In genomic region chr12:29283969-29284368, GRCh38 we compare ENCODE assay signal across 17 cellular contexts.
DNase-seq lines count a peak whose midpoint lies in the region; TF ChIP-seq lines count a peak whose summit lies in the region.
"Had no signal": no experiment of that assay in that cellular context is flagged by ENCODE, and none has a peak within 500 bp of the region (broad histone marks: within the 10 kb centered on the region; RNA-seq: fewer than 3 reads in every experiment).

No MANE protein-coding gene starts in this region.

- TF ChIP-seq CTCF in MCF 10A (IDR thresholded peaks at IDR 0.05; ENCODE audit: unreplicated experiment) (no peak), mammary epithelial cell (conservative IDR thresholded peaks at IDR 0.05 in 1 of 2, IDR thresholded peaks at IDR 0.05 in 1 of 2; ENCODE audit: extremely low read depth in 1 of 2, insufficient read depth in 1 of 2, low read depth in 1 of 2, low read length in 2 of 2) (no peak), endothelial cell (IDR thresholded peaks at IDR 0.05; ENCODE audit: unreplicated experiment) (no peak), mesothelial cell of epicardium (IDR thresholded peaks at IDR 0.05; ENCODE audit: unreplicated experiment) (no peak)

- in situ Hi-C loops in mammary epithelial cell (cut with MboI; ENCODE audit: low sequenced_read_pairs in 2 of 2) = no loop called here

- no peaks in the 10 kb centered on the region for H4K20me1 ChIP-seq in mammary epithelial cell (ENCODE audit: insufficient read depth, low read length)
- H4K20me1 ChIP-seq: BLaER1 had no signal

- H3K4me1 Mint-ChIP-seq in MCF 10A (ENCODE audit: insufficient read depth, unreplicated experiment) (no peaks in the 10 kb centered on the region), endothelial cell (ENCODE audit: unreplicated experiment) (peaks cover 27% of the 10 kb centered on the region), mesothelial cell of epicardium (peaks cover 34% of the 10 kb centered on the region)
- H3K4me1 Mint-ChIP-seq: CD8-positive, alpha-beta memory T cell had no signal

- intact Hi-C loops in MCF 10A (cut with micrococcal nuclease) = no loop called here
- intact Hi-C loops in mammary epithelial cell (cut with micrococcal nuclease) = no loop called here

- WGBS in mammary epithelial cell (ENCODE audit: low coverage, missing lambda C conversion rate) = 68% methylated on average over 4 of the region's 4 CpGs

- peak overlapping the region; percentile 42 for H3K27ac Mint-ChIP-seq in MCF 10A (ENCODE audit: low read depth, unreplicated experiment)
- no peak overlapping the region for H3K27ac Mint-ChIP-seq in endothelial cell (ENCODE audit: unreplicated experiment)
- H3K27ac Mint-ChIP-seq in mesothelial cell of epicardium = peak overlapping the region; percentile 90
- H3K27ac Mint-ChIP-seq: CD8-positive, alpha-beta memory T cell had no signal

- H3K4me3 Mint-ChIP-seq in MCF 10A (ENCODE audit: unreplicated experiment) = no peak overlapping the region
- H3K4me3 Mint-ChIP-seq in endothelial cell (ENCODE audit: unreplicated experiment) = peak overlapping the region; percentile 47
- no peak overlapping the region for H3K4me3 Mint-ChIP-seq in mesothelial cell of epicardium
- H3K4me3 Mint-ChIP-seq: CD8-positive, alpha-beta memory T cell had no signal

- H3K27me3 ChIP-seq in mammary epithelial cell (ENCODE audit: insufficient read depth, low read length) = no peaks in the 10 kb centered on the region
- H3K27me3 ChIP-seq: BLaER1 had no signal

- DNase-seq in MCF 10A (ENCODE audit: unreplicated experiment) (no peak), mammary epithelial cell (no peak), endothelial cell (ENCODE audit: low spot score) (no peak), mesothelial cell of epicardium (ENCODE audit: low spot score in 2 of 2, unreplicated experiment in 2 of 2) (no peak), substantia nigra (lab: John Stamatoyannopoulos, UW) (no peak), NCI-H1436 (lab: John Stamatoyannopoulos, UW) (no peak), NOMO-1 (lab: John Stamatoyannopoulos, UW; ENCODE audit: unreplicated experiment in 2 of 2) (no peak), NCI-H524 treated with DMSO at 0.1 percent for 48 hours (lab: John Stamatoyannopoulos, UW) (no peak)
- DNase-seq: CD8-positive, alpha-beta memory T cell; DMS 273 treated with DMSO at 0.1 percent for 48 hours; NCI-H146; NCI-H2081 treated with DMSO at 0.1 percent for 48 hours; NCI-H2227 treated with DMSO at 0.1 percent for 48 hours; NCI-H69; PC-3 had no signal

- H3K9me3 ChIP-seq in mammary epithelial cell (replicated peaks; ENCODE audit: insufficient read depth, low read length) = no peaks in the 10 kb centered on the region
- H3K9me3 ChIP-seq: BLaER1 had no signal

- H3K9ac ChIP-seq in mammary epithelial cell (ENCODE audit: insufficient read depth, low read length) = no peak overlapping the region
- H3K9ac ChIP-seq: BLaER1 had no signal

- POLR2A ChIA-PET in MCF 10A (lab: Yijun Ruan, JAX) = no interaction called here

- H3K36me3 ChIP-seq in mammary epithelial cell (ENCODE audit: insufficient read depth, low read length) = no peaks in the 10 kb centered on the region
- H3K36me3 ChIP-seq: BLaER1 had no signal

- H3K27ac ChIP-seq in mammary epithelial cell (ENCODE audit: insufficient read depth, low read depth, low read length) = no peak overlapping the region
- no peak overlapping the region for H3K27ac ChIP-seq in substantia nigra (ENCODE audit: low read depth, low read length, poor library complexity, severe bottlenecking)
- H3K27ac ChIP-seq: 22Rv1, BLaER1 had no signal

- no peaks in the 10 kb centered on the region for H3K4me1 ChIP-seq in mammary epithelial cell (ENCODE audit: insufficient read depth, low read length)

- H3K27me3 Mint-ChIP-seq in MCF 10A (ENCODE audit: insufficient read depth, unreplicated experiment) (no peaks in the 10 kb centered on the region), endothelial cell (ENCODE audit: unreplicated experiment) (no peaks in the 10 kb centered on the region), mesothelial cell of epicardium (ENCODE audit: low read depth) (no peaks in the 10 kb centered on the region)
- H3K27me3 Mint-ChIP-seq: CD8-positive, alpha-beta memory T cell had no signal

- no peak overlapping the region for H3K4me2 ChIP-seq in mammary epithelial cell (ENCODE audit: insufficient read depth, low read depth, low read length)
- H3K4me2 ChIP-seq: BLaER1 had no signal

- H3K79me2 ChIP-seq in mammary epithelial cell (ENCODE audit: insufficient read depth, low read length) = no peaks in the 10 kb centered on the region

- no peak overlapping the region for H3K4me3 ChIP-seq in mammary epithelial cell (replicated peaks in 1 of 3; ENCODE audit: insufficient read depth in 1 of 3, low read depth in 2 of 3, low read length in 3 of 3)
- H3K4me3 ChIP-seq: BLaER1 had no signal

- CTCF ChIA-PET in MCF 10A (lab: Yijun Ruan, JAX) (no interaction called here), mammary epithelial cell (lab: Charles Lee; ENCODE audit: low non-redundant PET) (no interaction called here)

- H2AFZ ChIP-seq in mammary epithelial cell (ENCODE audit: low read depth, low read length) = no peak overlapping the region

- H3K9me3 Mint-ChIP-seq in MCF 10A (ENCODE audit: unreplicated experiment) = peaks cover 3% of the 10 kb centered on the region
- no peaks in the 10 kb centered on the region for H3K9me3 Mint-ChIP-seq in endothelial cell (ENCODE audit: unreplicated experiment)
- peaks cover 8% of the 10 kb centered on the region for H3K9me3 Mint-ChIP-seq in mesothelial cell of epicardium
- H3K9me3 Mint-ChIP-seq: CD8-positive, alpha-beta memory T cell had no signal

- peaks cover 7% of the 10 kb centered on the region for H3K36me3 Mint-ChIP-seq in MCF 10A (ENCODE audit: insufficient read depth, unreplicated experiment)
- peaks cover 14% of the 10 kb centered on the region for H3K36me3 Mint-ChIP-seq in endothelial cell (ENCODE audit: low read depth, unreplicated experiment)
- H3K36me3 Mint-ChIP-seq in mesothelial cell of epicardium = peaks cover 4% of the 10 kb centered on the region

- BruUV-seq in MCF 10A (replicated peaks; lab: Mats Ljungman, UMichigan) (no TSS peak), mammary epithelial cell (replicated peaks; lab: Mats Ljungman, UMichigan) (no TSS peak)

- dilution Hi-C loops in mammary epithelial cell (cut with HindIII; ENCODE audit: low sequenced_read_pairs) = no loop called here
